11 cellular contexts compared by ENCODE assay signal in genomic region chr4:118967393-118967792, GRCh38.
DNase-seq lines count a peak whose midpoint lies in the region; ATAC-seq and TF ChIP-seq lines count a peak whose summit lies in the region.
"Had no signal": no experiment of that assay in that cellular context is flagged by ENCODE, and none has a peak within 500 bp of the region (broad histone marks: within the 10 kb centered on the region; RNA-seq: fewer than 3 reads in every experiment).

No MANE protein-coding gene starts in this region.

- no peak for ATAC-seq in activated CD8-positive, alpha-beta T cell treated with anti-CD3 and anti-CD28 coated beads for 36 hours
- ATAC-seq in GM19035 (IDR thresholded peaks at IDR 0.05; ENCODE audit: unreplicated experiment) = no peak

- no peaks in the 10 kb centered on the region for H3K9me3 ChIP-seq in muscle layer of colon (ENCODE audit: low read length)
- H3K9me3 ChIP-seq: neutrophil had no signal

- H3K9ac ChIP-seq in muscle layer of colon (ENCODE audit: low read length) = no peak overlapping the region

- no peak overlapping the region for H3K4me3 ChIP-seq in muscle layer of colon (ENCODE audit: low read depth in 1 of 2, low read length in 2 of 2)
- H3K4me3 ChIP-seq: SK-N-MC had no signal

- CTCF ChIA-PET in activated CD8-positive, alpha-beta T cell treated with anti-CD3 and anti-CD28 coated beads for 36 hours (lab: Charles Lee) = interaction anchor here (1.0 to 1.8 kb wide), 3 partner anchors 14 to 196 kb away, joined by 4 to 10 read pairs (median 4); no protein-coding TSS in a partner anchor

- H3K4me1 ChIP-seq in muscle layer of colon (ENCODE audit: insufficient read depth, low read length) = peaks cover 70% of the 10 kb centered on the region

- peak; percentile 33 for DNase-seq in AG08395 (ENCODE audit: low spot score)
- DNase-seq in LHCN-M2 (ENCODE audit: low read depth) = peak; percentile 77
- DNase-seq in caudate nucleus (lab: John Stamatoyannopoulos, UW) = no peak
- no peak for DNase-seq in activated CD8-positive, alpha-beta T cell treated with anti-CD3 and anti-CD28 coated beads for 36 hours
- DNase-seq in stimulated activated CD4-positive, alpha-beta T cell treated with anti-CD3 and anti-CD28 coated beads, Interleukin-4, amount 100 ng/mL, for 1 hour = no peak
- no peak for DNase-seq in ecto neural progenitor cell (ENCODE audit: low spot score)
- DNase-seq: NCI-H187 had no signal

- intact Hi-C loops in activated CD8-positive, alpha-beta T cell treated with anti-CD3 and anti-CD28 coated beads for 36 hours (cut with micrococcal nuclease) = loop anchor here (10.0 kb wide), 1 partner anchor 193 kb away; no protein-coding TSS in a partner anchor

- no peak overlapping the region for H3K27ac Mint-ChIP-seq in activated CD8-positive, alpha-beta T cell treated with anti-CD3 and anti-CD28 coated beads for 36 hours

- H3K9me3 Mint-ChIP-seq in activated CD8-positive, alpha-beta T cell treated with anti-CD3 and anti-CD28 coated beads for 36 hours = no peaks in the 10 kb centered on the region

- no peaks in the 10 kb centered on the region for H3K27me3 Mint-ChIP-seq in activated CD8-positive, alpha-beta T cell treated with anti-CD3 and anti-CD28 coated beads for 36 hours

- no peaks in the 10 kb centered on the region for H3K36me3 Mint-ChIP-seq in activated CD8-positive, alpha-beta T cell treated with anti-CD3 and anti-CD28 coated beads for 36 hours (ENCODE audit: low read depth)

- no peaks in the 10 kb centered on the region for H3K27me3 ChIP-seq in muscle layer of colon (ENCODE audit: control insufficient read depth in 1 of 2, insufficient read depth in 2 of 2, low read length in 2 of 2)
- H3K27me3 ChIP-seq: neutrophil had no signal

- H3K36me3 ChIP-seq in muscle layer of colon (ENCODE audit: insufficient read depth, low read length) = no peaks in the 10 kb centered on the region
- H3K36me3 ChIP-seq: neutrophil had no signal

- peaks cover 6% of the 10 kb centered on the region for H3K4me1 Mint-ChIP-seq in activated CD8-positive, alpha-beta T cell treated with anti-CD3 and anti-CD28 coated beads for 36 hours (ENCODE audit: low read depth)

- H3K27ac ChIP-seq in caudate nucleus (ENCODE audit: low read depth, low read length) (peak overlapping the region; percentile 55), muscle layer of colon (ENCODE audit: low read depth, low read length) (peak overlapping the region; percentile 87)
- H3K27ac ChIP-seq: SK-N-MC had no signal

- no peak for TF ChIP-seq CTCF in activated CD8-positive, alpha-beta T cell treated with anti-CD3 and anti-CD28 coated beads for 36 hours (IDR thresholded peaks at IDR 0.05)

- no peak overlapping the region for H3K4me3 Mint-ChIP-seq in activated CD8-positive, alpha-beta T cell treated with anti-CD3 and anti-CD28 coated beads for 36 hours

- POLR2A ChIA-PET in activated CD8-positive, alpha-beta T cell treated with anti-CD3 and anti-CD28 coated beads for 36 hours (lab: Charles Lee) = interaction anchor here (0.6 kb wide), 1 partner anchor 88 kb away, joined by 3 read pairs; no protein-coding TSS in a partner anchor

Comparison
In these comparisons a context has a peak if more than half of its experiments do, and no peak if none do; other contexts are left out.
1. DNase-seq: peak in AG08395 (single experiment) and LHCN-M2 (single experiment); none in caudate nucleus (0 of 61), activated CD8-positive, alpha-beta T cell treated with anti-CD3 and anti-CD28 coated beads for 36 hours (single experiment), stimulated activated CD4-positive, alpha-beta T cell treated with anti-CD3 and anti-CD28 coated beads, Interleukin-4, amount 100 ng/mL, for 1 hour (single experiment) and ecto neural progenitor cell (single experiment).